ENCODE assay signal across 9 cellular contexts in genomic region chr10:46556515-46557318, GRCh38. TPM values are rescaled to one million over a fixed set of nuclear protein-coding genes. Genes with fewer than 3 reads are reported as not detected.
DNase-seq lines count a peak whose midpoint lies in the region; TF ChIP-seq lines count a peak whose summit lies in the region.
"Had no signal": no experiment of that assay in that cellular context is flagged by ENCODE, and none has a peak within 500 bp of the region (broad histone marks: within the 10 kb centered on the region; RNA-seq: fewer than 3 reads in every experiment).

GPRIN2 (minus strand) TSS chr10:46556658; CDS start chr10:46550736, 5,922 bp downstream.

- peaks cover 2% of the 10 kb centered on the region for H3K4me1 Mint-ChIP-seq in activated CD4-positive, alpha-beta T cell treated with anti-CD3 and anti-CD28 coated beads, Interleukin-2, amount 10 ng/mL, durations not matched to agents 24 days and 14 days
- peaks cover 10% of the 10 kb centered on the region for H3K4me1 Mint-ChIP-seq in chondrocyte (ENCODE audit: low read depth)

- H3K9ac ChIP-seq in mesenchymal stem cell (ENCODE audit: low read length), result no peak within 1 kb of the TSS

- no peak within 1 kb of the TSS for H3K18ac ChIP-seq in mesenchymal stem cell (ENCODE audit: low read depth in 1 of 2, low read length in 2 of 2)

- H3K9me3 Mint-ChIP-seq in activated CD4-positive, alpha-beta T cell treated with anti-CD3 and anti-CD28 coated beads, Interleukin-2, amount 10 ng/mL, durations not matched to agents 24 days and 14 days, result no peaks in the 10 kb centered on the region
- H3K9me3 Mint-ChIP-seq in chondrocyte (ENCODE audit: low read depth), result no peaks in the 10 kb centered on the region

- in situ Hi-C loops in transverse colon (cut with MboI; ENCODE audit: low pct_ligation_motif_present in 1 of 4, low pct_unique_long_range_greater_than_20kb in 1 of 4, low sequenced_read_pairs in 3 of 4), result no loop called here

- H2BK12ac ChIP-seq in mesenchymal stem cell (ENCODE audit: low read length in 2 of 2), result no peak within 1 kb of the TSS

- H2BK15ac ChIP-seq in mesenchymal stem cell (ENCODE audit: low read depth, poor library complexity, severe bottlenecking), result no peak within 1 kb of the TSS

- no peak within 1 kb of the TSS for H3K27ac Mint-ChIP-seq in activated CD4-positive, alpha-beta T cell treated with anti-CD3 and anti-CD28 coated beads, Interleukin-2, amount 10 ng/mL, durations not matched to agents 24 days and 14 days
- peak within 1 kb of the TSS; percentile 50 for H3K27ac Mint-ChIP-seq in chondrocyte (ENCODE audit: unreplicated experiment)

- TF ChIP-seq EP300 in transverse colon (IDR thresholded peaks at IDR 0.05; ENCODE audit: low read depth), result no peak

- no peak for DNase-seq in activated CD4-positive, alpha-beta T cell treated with anti-CD3 and anti-CD28 coated beads, Interleukin-2, amount 10 ng/mL, durations not matched to agents 24 days and 14 days
- DNase-seq in activated CD4-positive, alpha-beta T cell treated with anti-CD3 and anti-CD28 coated beads, Interleukin-2, amount 50 U/mL, for 4 hours, result no peak
- DNase-seq in chondrocyte (ENCODE audit: low spot score) (peak; percentile 96), mesenchymal stem cell (no peak), transverse colon (peak; percentile 83), NCI-H2107 (lab: John Stamatoyannopoulos, UW) (no peak), NAMALWA (ENCODE audit: low spot score) (no peak), NCI-H526 treated with DMSO at 0.1 percent for 48 hours (lab: John Stamatoyannopoulos, UW) (no peak)

- H3K27me3 Mint-ChIP-seq in activated CD4-positive, alpha-beta T cell treated with anti-CD3 and anti-CD28 coated beads, Interleukin-2, amount 10 ng/mL, durations not matched to agents 24 days and 14 days, result no peaks in the 10 kb centered on the region
- H3K27me3 Mint-ChIP-seq in chondrocyte (ENCODE audit: low read depth), result peaks cover 9% of the 10 kb centered on the region

- H3K27ac ChIP-seq in mesenchymal stem cell (ENCODE audit: low read length, poor library complexity, severe bottlenecking), result no peak within 1 kb of the TSS
- H3K27ac ChIP-seq in transverse colon, result peak within 1 kb of the TSS; percentile 37 to 78 (median 66)

- peak within 1 kb of the TSS; percentile 89 for H3K4me2 ChIP-seq in mesenchymal stem cell (ENCODE audit: low read length, poor library complexity, severe bottlenecking)

- no peak for TF ChIP-seq CTCF in chondrocyte (IDR thresholded peaks at IDR 0.05)
- TF ChIP-seq CTCF in transverse colon (IDR thresholded peaks at IDR 0.05), result no peak

- H3K27me3 ChIP-seq in mesenchymal stem cell (ENCODE audit: control insufficient read depth in 1 of 2, insufficient read depth in 1 of 2, low read length in 2 of 2) (peaks cover 64 to 91% of the 10 kb centered on the region in 2 experiments), transverse colon (peaks cover 48% of the 10 kb centered on the region)

- H4K91ac ChIP-seq in mesenchymal stem cell (ENCODE audit: low read length), result no peak within 1 kb of the TSS

- WGBS in mesenchymal stem cell, result 6% methylated on average over 58 of the region's 74 CpGs
- 6 to 12% methylated on average over 16 to 73 of the region's 74 CpGs for WGBS in transverse colon (ENCODE audit: low coverage in 1 of 2), 2 donors

- no peaks in the 10 kb centered on the region for H3K79me1 ChIP-seq in mesenchymal stem cell (replicated peaks; ENCODE audit: low read length, poor library complexity, severe bottlenecking)

- H2AFZ ChIP-seq in mesenchymal stem cell (ENCODE audit: low read depth, low read length), result no peak within 1 kb of the TSS

- peaks cover 20% of the 10 kb centered on the region for H3K4me1 ChIP-seq in mesenchymal stem cell (ENCODE audit: control insufficient read depth, insufficient read depth, low read depth, low read length)
- peaks cover 3 to 21% (median 16%) of the 10 kb centered on the region in 4 donors for H3K4me1 ChIP-seq in transverse colon

- peak within 1 kb of the TSS; percentile 30 for H3K4me3 Mint-ChIP-seq in activated CD4-positive, alpha-beta T cell treated with anti-CD3 and anti-CD28 coated beads, Interleukin-2, amount 10 ng/mL, durations not matched to agents 24 days and 14 days
- peak within 1 kb of the TSS; percentile 76 for H3K4me3 Mint-ChIP-seq in chondrocyte (ENCODE audit: unreplicated experiment)

- peak within 1 kb of the TSS; percentile 11 for H2AK5ac ChIP-seq in mesenchymal stem cell (ENCODE audit: low read length, severe bottlenecking)

- H2BK120ac ChIP-seq in mesenchymal stem cell (ENCODE audit: low read depth, low read length), result no peak within 1 kb of the TSS

- no peak within 1 kb of the TSS for H3K4ac ChIP-seq in mesenchymal stem cell (ENCODE audit: low read depth in 1 of 2, low read length in 2 of 2)

- H4K8ac ChIP-seq in mesenchymal stem cell (ENCODE audit: low read length), result no peak within 1 kb of the TSS

- no peak within 1 kb of the TSS for H3K14ac ChIP-seq in mesenchymal stem cell (ENCODE audit: low read length in 2 of 2)

- no peaks in the 10 kb centered on the region for H3K36me3 Mint-ChIP-seq in activated CD4-positive, alpha-beta T cell treated with anti-CD3 and anti-CD28 coated beads, Interleukin-2, amount 10 ng/mL, durations not matched to agents 24 days and 14 days (ENCODE audit: low read depth)
- no peaks in the 10 kb centered on the region for H3K36me3 Mint-ChIP-seq in chondrocyte (ENCODE audit: low read depth)

- H3K4me3 ChIP-seq in mesenchymal stem cell (ENCODE audit: insufficient read depth in 1 of 2, low read depth in 1 of 2, low read length in 2 of 2) (peak within 1 kb of the TSS in 1 of 2 experiments; percentile 63), transverse colon (peak within 1 kb of the TSS; percentile 48 to 61 (median 51))

- no peak within 1 kb of the TSS for H2BK5ac ChIP-seq in mesenchymal stem cell (ENCODE audit: low read depth, low read length, poor library complexity, severe bottlenecking)

- H3K9me3 ChIP-seq in mesenchymal stem cell (ENCODE audit: control insufficient read depth, low read length) (no peaks in the 10 kb centered on the region), transverse colon (no peaks in the 10 kb centered on the region)

- intact Hi-C loops in activated CD4-positive, alpha-beta T cell treated with anti-CD3 and anti-CD28 coated beads, Interleukin-2, amount 10 ng/mL, durations not matched to agents 24 days and 14 days (cut with micrococcal nuclease), result no loop called here
- intact Hi-C loops in transverse colon (cut with DNase I; ENCODE audit: low total_unique reads), result no loop called here

- H3K36me3 ChIP-seq in mesenchymal stem cell (ENCODE audit: control insufficient read depth in 1 of 2, insufficient read depth in 2 of 2, low read depth in 1 of 2, low read length in 2 of 2) (peaks cover 0 to 3% of the 10 kb centered on the region in 2 experiments), transverse colon (no peaks in the 10 kb centered on the region)

- no peak for TF ChIP-seq POLR2A in transverse colon (IDR thresholded peaks at IDR 0.05)

- peak within 1 kb of the TSS in 1 of 2 experiments; percentile 26 for H3K23ac ChIP-seq in mesenchymal stem cell (ENCODE audit: low read length in 2 of 2)

RNA-seq across cellular contexts. Expression of gene GPRIN2, which starts in this region (rescaled TPM):
- total RNA-seq in activated CD4-positive, alpha-beta T cell treated with anti-CD3 and anti-CD28 coated beads, Interleukin-2, amount 10 ng/mL, durations not matched to agents 24 days and 14 days, result not detected in 2 replicates
- total RNA-seq in chondrocyte (5.4 to 12.3 TPM (median 5.7 TPM) in 3 replicates), transverse colon (10 to 100 TPM; 31.3 to 97.3 (median 53.1) TPM)
- not detected for polyA plus RNA-seq in mesenchymal stem cell (2013, experiment 1 of 2)
- 0.03 TPM for polyA plus RNA-seq in mesenchymal stem cell (2013, experiment 2 of 2)
- total RNA-seq: SK-MEL-5 had no signal

Comparison
In these comparisons a context has a peak if more than half of its experiments do, and no peak if none do; other contexts are left out.
1. DNase-seq: peak in chondrocyte (single experiment) and transverse colon (single experiment); none in activated CD4-positive, alpha-beta T cell treated with anti-CD3 and anti-CD28 coated beads, Interleukin-2, amount 10 ng/mL, durations not matched to agents 24 days and 14 days (single experiment), activated CD4-positive, alpha-beta T cell treated with anti-CD3 and anti-CD28 coated beads, Interleukin-2, amount 50 U/mL, for 4 hours (0 of 2), mesenchymal stem cell (single experiment), NCI-H2107 (single experiment), NAMALWA (single experiment) and NCI-H526 treated with DMSO at 0.1 percent for 48 hours (single experiment).